In the genomic region with DNA sequence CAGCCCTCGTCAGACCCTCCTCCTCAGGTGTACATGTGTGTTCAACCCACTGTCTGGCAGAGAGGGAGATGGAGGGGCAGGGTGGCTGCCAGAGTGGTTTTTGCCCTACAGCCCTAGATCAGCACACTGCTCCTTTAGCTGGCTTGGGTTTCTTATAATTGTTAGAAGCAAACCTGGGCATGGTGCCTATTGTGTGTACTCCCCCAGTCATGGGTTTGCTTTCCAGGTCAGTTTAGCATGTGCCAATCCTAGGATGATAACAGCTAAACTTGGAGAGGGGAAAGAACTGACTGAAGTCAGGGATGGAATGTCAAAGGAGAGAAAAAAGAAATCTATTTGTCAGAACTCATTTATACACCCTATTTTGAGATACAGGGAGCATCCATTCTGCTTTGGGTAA, we compare ENCODE assay signal across 2 cellular contexts.
TF ChIP-seq lines count a peak whose summit lies in the region.

No MANE protein-coding gene starts in this region.

TF ChIP-seq in SK-N-SH, 30 proteins besides CTCF, POLR2A, EP300 and RAD21 (continued from another document):
- TF ChIP-seq, protein P1, sequence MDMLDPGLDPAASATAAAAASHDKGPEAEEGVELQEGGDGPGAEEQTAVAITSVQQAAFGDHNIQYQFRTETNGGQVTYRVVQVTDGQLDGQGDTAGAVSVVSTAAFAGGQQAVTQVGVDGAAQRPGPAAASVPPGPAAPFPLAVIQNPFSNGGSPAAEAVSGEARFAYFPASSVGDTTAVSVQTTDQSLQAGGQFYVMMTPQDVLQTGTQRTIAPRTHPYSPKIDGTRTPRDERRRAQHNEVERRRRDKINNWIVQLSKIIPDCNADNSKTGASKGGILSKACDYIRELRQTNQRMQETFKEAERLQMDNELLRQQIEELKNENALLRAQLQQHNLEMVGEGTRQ (IDR thresholded peaks at IDR 0.05; ENCODE audit: borderline replicate concordance, low read depth, low read length), result no peak
- TF ChIP-seq IRF3 (IDR thresholded peaks at IDR 0.05; ENCODE audit: low read depth, low read length) (no peak), EZH2phosphoT487 (IDR thresholded peaks at IDR 0.05; ENCODE audit: borderline replicate concordance, low read depth) (no peak), ZBTB33 (IDR thresholded peaks at IDR 0.05; ENCODE audit: borderline replicate concordance, low read depth) (no peak), NFIC (IDR thresholded peaks at IDR 0.05; ENCODE audit: borderline replicate concordance) (no peak)
- TF ChIP-seq, protein P2, sequence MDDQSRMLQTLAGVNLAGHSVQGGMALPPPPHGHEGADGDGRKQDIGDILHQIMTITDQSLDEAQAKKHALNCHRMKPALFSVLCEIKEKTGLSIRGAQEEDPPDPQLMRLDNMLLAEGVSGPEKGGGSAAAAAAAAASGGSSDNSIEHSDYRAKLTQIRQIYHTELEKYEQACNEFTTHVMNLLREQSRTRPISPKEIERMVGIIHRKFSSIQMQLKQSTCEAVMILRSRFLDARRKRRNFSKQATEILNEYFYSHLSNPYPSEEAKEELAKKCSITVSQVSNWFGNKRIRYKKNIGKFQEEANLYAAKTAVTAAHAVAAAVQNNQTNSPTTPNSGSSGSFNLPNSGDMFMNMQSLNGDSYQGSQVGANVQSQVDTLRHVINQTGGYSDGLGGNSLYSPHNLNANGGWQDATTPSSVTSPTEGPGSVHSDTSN (IDR thresholded peaks at IDR 0.05), result no peak

TF ChIP-seq in SK-N-SH treated with all-trans-retinoic acid at 6 μM for 48 hours, 23 proteins besides CTCF, POLR2A, EP300 and RAD21 (continued from another document):
- TF ChIP-seq TSHZ2 (CRISPR knock-in tag; IDR thresholded peaks at IDR 0.05) (no peak), ZNF565 (CRISPR knock-in tag; conservative IDR thresholded peaks at IDR 0.05; ENCODE audit: low read depth) (no peak), ESRRG (CRISPR knock-in tag; IDR thresholded peaks at IDR 0.05) (no peak), TOX (CRISPR knock-in tag; IDR thresholded peaks at IDR 0.05; ENCODE audit: borderline replicate concordance) (no peak), TCF4 (CRISPR knock-in tag; IDR thresholded peaks at IDR 0.05; ENCODE audit: borderline replicate concordance) (no peak), GLIS3 (CRISPR knock-in tag; IDR thresholded peaks at IDR 0.05) (no peak), ZC3H10 (CRISPR knock-in tag; IDR thresholded peaks at IDR 0.05) (no peak), ZFP3 (CRISPR knock-in tag; IDR thresholded peaks at IDR 0.05) (no peak), RARB (CRISPR knock-in tag; IDR thresholded peaks at IDR 0.05) (no peak), ISL1 (CRISPR knock-in tag; IDR thresholded peaks at IDR 0.05) (no peak), SNAI2 (CRISPR knock-in tag; IDR thresholded peaks at IDR 0.05) (no peak), ZFP30 (CRISPR knock-in tag; IDR thresholded peaks at IDR 0.05) (no peak), OSR1 (CRISPR knock-in tag; IDR thresholded peaks at IDR 0.05) (no peak)
- TF ChIP-seq, protein P3, sequence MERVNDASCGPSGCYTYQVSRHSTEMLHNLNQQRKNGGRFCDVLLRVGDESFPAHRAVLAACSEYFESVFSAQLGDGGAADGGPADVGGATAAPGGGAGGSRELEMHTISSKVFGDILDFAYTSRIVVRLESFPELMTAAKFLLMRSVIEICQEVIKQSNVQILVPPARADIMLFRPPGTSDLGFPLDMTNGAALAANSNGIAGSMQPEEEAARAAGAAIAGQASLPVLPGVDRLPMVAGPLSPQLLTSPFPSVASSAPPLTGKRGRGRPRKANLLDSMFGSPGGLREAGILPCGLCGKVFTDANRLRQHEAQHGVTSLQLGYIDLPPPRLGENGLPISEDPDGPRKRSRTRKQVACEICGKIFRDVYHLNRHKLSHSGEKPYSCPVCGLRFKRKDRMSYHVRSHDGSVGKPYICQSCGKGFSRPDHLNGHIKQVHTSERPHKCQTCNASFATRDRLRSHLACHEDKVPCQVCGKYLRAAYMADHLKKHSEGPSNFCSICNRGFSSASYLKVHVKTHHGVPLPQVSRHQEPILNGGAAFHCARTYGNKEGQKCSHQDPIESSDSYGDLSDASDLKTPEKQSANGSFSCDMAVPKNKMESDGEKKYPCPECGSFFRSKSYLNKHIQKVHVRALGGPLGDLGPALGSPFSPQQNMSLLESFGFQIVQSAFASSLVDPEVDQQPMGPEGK (CRISPR knock-in tag; IDR thresholded peaks at IDR 0.05; ENCODE audit: borderline replicate concordance), result no peak
- TF ChIP-seq, protein P4, sequence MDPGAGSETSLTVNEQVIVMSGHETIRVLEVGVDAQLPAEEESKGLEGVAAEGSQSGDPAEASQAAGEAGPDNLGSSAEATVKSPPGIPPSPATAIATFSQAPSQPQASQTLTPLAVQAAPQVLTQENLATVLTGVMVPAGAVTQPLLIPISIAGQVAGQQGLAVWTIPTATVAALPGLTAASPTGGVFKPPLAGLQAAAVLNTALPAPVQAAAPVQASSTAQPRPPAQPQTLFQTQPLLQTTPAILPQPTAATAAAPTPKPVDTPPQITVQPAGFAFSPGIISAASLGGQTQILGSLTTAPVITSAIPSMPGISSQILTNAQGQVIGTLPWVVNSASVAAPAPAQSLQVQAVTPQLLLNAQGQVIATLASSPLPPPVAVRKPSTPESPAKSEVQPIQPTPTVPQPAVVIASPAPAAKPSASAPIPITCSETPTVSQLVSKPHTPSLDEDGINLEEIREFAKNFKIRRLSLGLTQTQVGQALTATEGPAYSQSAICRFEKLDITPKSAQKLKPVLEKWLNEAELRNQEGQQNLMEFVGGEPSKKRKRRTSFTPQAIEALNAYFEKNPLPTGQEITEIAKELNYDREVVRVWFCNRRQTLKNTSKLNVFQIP (CRISPR knock-in tag; IDR thresholded peaks at IDR 0.05; ENCODE audit: borderline replicate concordance, low read depth), result no peak
